In the genomic region with DNA sequence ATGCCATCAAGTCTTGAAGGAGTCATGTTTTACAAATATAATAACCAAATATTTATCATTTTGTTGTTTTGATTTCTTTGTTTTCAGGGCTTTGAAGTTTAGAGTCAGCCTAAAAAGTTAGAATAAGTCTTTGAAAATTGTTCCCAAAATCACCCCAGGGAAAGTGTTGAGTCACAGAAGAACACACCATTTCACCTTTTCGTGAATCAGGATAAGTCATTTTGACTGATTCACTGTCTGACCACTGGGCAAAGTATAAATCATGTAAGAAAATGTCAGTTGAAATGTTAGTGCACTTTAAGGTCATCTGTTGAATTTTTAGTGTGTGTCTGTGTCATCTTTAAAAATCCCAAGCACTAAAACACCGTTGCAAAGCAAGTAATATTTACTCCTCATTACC, we compare ENCODE assay signal across 20 cellular contexts.
"Had no signal": no experiment of that assay in that cellular context is flagged by ENCODE, and none has a peak within 500 bp of the region (broad histone marks: within the 10 kb centered on the region; RNA-seq: fewer than 3 reads in every experiment).

No MANE protein-coding gene starts in this region.

- H3K4me3 Mint-ChIP-seq: activated naive CD4-positive, alpha-beta T cell treated with anti-CD3 and anti-CD28 coated beads for 36 hours; activated naive CD8-positive, alpha-beta T cell treated with anti-CD3 and anti-CD28 coated beads, Interleukin-2, amount 50 U/mL, for 24 hours; activated T-helper 17 cell treated with anti-CD3 and anti-CD28 coated beads, Interleukin-2, amount 50 U/mL, for 72 hours; naive B cell; stimulated activated naive CD8-positive, alpha-beta T cell treated with anti-CD3 and anti-CD28 coated beads, Interleukin-15, amount 100 ng/mL, for 72 hours had no signal

- H3K27ac Mint-ChIP-seq: activated naive CD4-positive, alpha-beta T cell treated with anti-CD3 and anti-CD28 coated beads for 36 hours; activated naive CD8-positive, alpha-beta T cell treated with anti-CD3 and anti-CD28 coated beads, Interleukin-2, amount 50 U/mL, for 24 hours; activated T-helper 17 cell treated with anti-CD3 and anti-CD28 coated beads, Interleukin-2, amount 50 U/mL, for 72 hours; naive B cell; stimulated activated naive CD8-positive, alpha-beta T cell treated with anti-CD3 and anti-CD28 coated beads, Interleukin-15, amount 100 ng/mL, for 72 hours had no signal

- ATAC-seq: activated naive CD8-positive, alpha-beta T cell treated with anti-CD3 and anti-CD28 coated beads, Interleukin-2, amount 50 U/mL, for 24 hours; activated T-helper 17 cell treated with anti-CD3 and anti-CD28 coated beads, Interleukin-2, amount 50 U/mL, for 72 hours; heart right ventricle; left colon; stimulated activated naive CD8-positive, alpha-beta T cell treated with anti-CD3 and anti-CD28 coated beads, Interleukin-15, amount 100 ng/mL, for 72 hours; upper lobe of right lung had no signal

- DNase-seq: activated CD4-positive, alpha-beta T cell treated with anti-CD3 and anti-CD28 coated beads, Interleukin-2, amount 50 U/mL, for 4 hours; activated CD4-positive, CD25-positive, alpha-beta regulatory T cell treated with anti-CD3 and anti-CD28 coated beads, Interleukin-2, amount 50 U/mL, for 72 hours; activated naive CD4-positive, alpha-beta T cell treated with anti-CD3 and anti-CD28 coated beads for 36 hours; activated naive CD8-positive, alpha-beta T cell treated with anti-CD3 and anti-CD28 coated beads, Interleukin-2, amount 50 U/mL, for 24 hours; activated T-cell treated with anti-CD3 and anti-CD28 coated beads for 4 hours; heart right ventricle; left colon; naive B cell; ovary; sigmoid colon; stimulated activated CD4-positive, alpha-beta T cell treated with anti-CD3 and anti-CD28 coated beads, Interleukin-1b, Interleukin-23, amount 100 ng/mL, for 48 hours; stimulated activated naive CD8-positive, alpha-beta T cell treated with anti-CD3 and anti-CD28 coated beads, Interleukin-15, amount 100 ng/mL, for 72 hours; testis; upper lobe of right lung had no signal

- H3K27ac ChIP-seq: ascending aorta, cardiac muscle cell, heart right ventricle, ovary, sigmoid colon, testis, upper lobe of right lung had no signal

- H3K4me1 ChIP-seq: ascending aorta, heart right ventricle, sigmoid colon, testis, upper lobe of right lung had no signal

- FAIRE-seq: endometrium, frontal cortex had no signal

- H3K36me3 Mint-ChIP-seq: naive B cell had no signal

- H3K9me3 Mint-ChIP-seq: activated naive CD4-positive, alpha-beta T cell treated with anti-CD3 and anti-CD28 coated beads for 36 hours had no signal

- H3K4me1 Mint-ChIP-seq: activated naive CD8-positive, alpha-beta T cell treated with anti-CD3 and anti-CD28 coated beads, Interleukin-2, amount 50 U/mL, for 24 hours; activated T-helper 17 cell treated with anti-CD3 and anti-CD28 coated beads, Interleukin-2, amount 50 U/mL, for 72 hours; naive B cell; stimulated activated naive CD8-positive, alpha-beta T cell treated with anti-CD3 and anti-CD28 coated beads, Interleukin-15, amount 100 ng/mL, for 72 hours had no signal

- H3K4me3 ChIP-seq: ascending aorta, cardiac muscle cell, heart right ventricle, lung, ovary, sigmoid colon, testis, upper lobe of right lung had no signal

- H3K36me3 ChIP-seq: ascending aorta, cardiac muscle cell, heart right ventricle, ovary, sigmoid colon, upper lobe of right lung had no signal

- H3K9me3 ChIP-seq: ascending aorta, heart right ventricle, ovary, sigmoid colon, testis, upper lobe of right lung had no signal

- H3K27me3 Mint-ChIP-seq: activated naive CD8-positive, alpha-beta T cell treated with anti-CD3 and anti-CD28 coated beads, Interleukin-2, amount 50 U/mL, for 24 hours; activated T-helper 17 cell treated with anti-CD3 and anti-CD28 coated beads, Interleukin-2, amount 50 U/mL, for 72 hours; naive B cell; stimulated activated naive CD8-positive, alpha-beta T cell treated with anti-CD3 and anti-CD28 coated beads, Interleukin-15, amount 100 ng/mL, for 72 hours had no signal

- H3K27me3 ChIP-seq: ascending aorta, cardiac muscle cell, ovary, sigmoid colon, testis, upper lobe of right lung had no signal
